21 cellular contexts compared by ENCODE assay signal in the genomic region with DNA sequence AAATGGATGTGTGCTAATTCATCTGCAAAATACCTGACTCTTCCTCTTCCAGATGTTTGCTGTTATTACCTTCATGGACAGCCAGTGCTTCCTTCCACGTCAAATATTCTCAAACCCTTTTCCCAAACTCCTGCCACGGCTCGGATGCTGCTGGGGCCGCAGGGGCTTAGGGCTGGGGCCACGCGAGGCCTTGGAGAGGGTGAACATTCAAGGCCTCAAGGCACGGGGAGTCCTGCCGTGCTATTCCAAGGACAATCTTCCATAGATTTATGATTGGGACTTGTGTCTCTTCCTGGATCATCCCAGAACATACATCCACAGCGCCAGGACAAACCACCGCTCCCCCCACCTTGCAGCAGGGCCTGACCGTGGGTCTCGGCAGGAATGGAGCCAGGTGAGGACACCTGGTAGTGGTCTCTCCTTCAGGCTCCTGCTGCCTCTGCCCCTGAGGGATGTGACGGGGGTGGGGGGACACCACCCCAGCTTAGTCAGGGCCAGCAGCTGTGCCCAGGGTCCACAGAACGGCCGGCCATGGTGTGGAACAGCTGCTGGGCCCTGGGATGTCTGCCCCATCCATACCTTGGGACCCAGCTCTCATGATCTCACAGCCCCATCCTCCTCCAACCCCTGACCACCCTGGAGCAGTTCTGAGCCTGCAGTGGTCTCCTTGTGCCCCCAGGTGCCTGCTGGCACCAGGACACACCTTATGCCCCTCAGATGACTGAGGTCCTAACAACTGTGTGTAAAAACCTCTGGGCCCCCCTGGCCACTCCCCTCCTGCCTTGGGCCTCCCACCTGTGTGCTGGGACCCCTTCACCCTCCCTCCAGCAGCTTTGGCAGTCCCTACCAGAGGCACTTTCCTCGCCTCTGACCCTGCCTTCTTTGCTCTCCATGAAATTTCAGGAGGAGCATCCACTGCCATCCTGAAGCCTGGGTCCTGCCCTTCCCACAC. TPM values are rescaled to one million over a fixed set of nuclear protein-coding genes. Genes with fewer than 3 reads are reported as not detected.
"Had no signal": no experiment of that assay in that cellular context is flagged by ENCODE, and none has a peak within 500 bp of the region (broad histone marks: within the 10 kb centered on the region; RNA-seq: fewer than 3 reads in every experiment).

No MANE protein-coding gene starts in this region.

- H3K4me1 ChIP-seq: adrenal gland, esophagus squamous epithelium, transverse colon had no signal

- H3K9me3 ChIP-seq: adrenal gland, esophagus squamous epithelium, ovary, transverse colon had no signal

- DNase-seq: activated CD4-positive, alpha-beta T cell treated with anti-CD3 and anti-CD28 coated beads for 48 hours; activated CD8-positive, alpha-beta memory T cell treated with anti-CD3 and anti-CD28 coated beads, Interleukin-2, amount 50 U/mL, for 48 hours; adrenal gland; effector CD4-positive, alpha-beta T cell; esophagus squamous epithelium; stimulated activated CD4-positive, alpha-beta T cell treated with anti-CD3 and anti-CD28 coated beads, Interleukin-2, amount 100 ng/mL, for 48 hours; stimulated activated naive CD4-positive, alpha-beta T cell; SW 1271; transverse colon had no signal

- H3K4me1 Mint-ChIP-seq: activated naive CD4-positive, alpha-beta T cell treated with anti-CD3 and anti-CD28 coated beads, Interleukin-2, amount 10 ng/mL, durations not matched to agents 7 days and 5 days; activated T-helper 17 cell treated with anti-CD3 and anti-CD28 coated beads, Interleukin-2, amount 50 U/mL, for 72 hours; neural crest cell had no signal

- H3K27me3 ChIP-seq: cardiac muscle cell, ovary, transverse colon had no signal

- H3K36me3 ChIP-seq: adrenal gland, cardiac muscle cell, esophagus squamous epithelium, ovary, transverse colon had no signal

- H3K36me3 Mint-ChIP-seq: activated naive CD4-positive, alpha-beta T cell treated with anti-CD3 and anti-CD28 coated beads, Interleukin-2, amount 10 ng/mL, durations not matched to agents 7 days and 5 days had no signal

- H3K27ac Mint-ChIP-seq: activated naive CD4-positive, alpha-beta T cell treated with anti-CD3 and anti-CD28 coated beads, Interleukin-2, amount 10 ng/mL, durations not matched to agents 7 days and 5 days; activated T-helper 17 cell treated with anti-CD3 and anti-CD28 coated beads, Interleukin-2, amount 50 U/mL, for 72 hours; WTC11 had no signal

- H3K27ac ChIP-seq: adrenal gland, cardiac muscle cell, esophagus squamous epithelium, ovary, transverse colon had no signal

- H3K4me3 ChIP-seq: adrenal gland, cardiac muscle cell, esophagus squamous epithelium, ovary, transverse colon had no signal

- ATAC-seq: activated T-helper 17 cell treated with anti-CD3 and anti-CD28 coated beads, Interleukin-2, amount 50 U/mL, for 72 hours; WTC11 had no signal

- H3K4me3 Mint-ChIP-seq: activated naive CD4-positive, alpha-beta T cell treated with anti-CD3 and anti-CD28 coated beads, Interleukin-2, amount 10 ng/mL, durations not matched to agents 7 days and 5 days; activated T-helper 17 cell treated with anti-CD3 and anti-CD28 coated beads, Interleukin-2, amount 50 U/mL, for 72 hours; neural crest cell; WTC11 had no signal

- FAIRE-seq: colon, endothelial cell of umbilical vein, TTC549 had no signal

- H3K9me3 Mint-ChIP-seq: activated naive CD4-positive, alpha-beta T cell treated with anti-CD3 and anti-CD28 coated beads, Interleukin-2, amount 10 ng/mL, durations not matched to agents 7 days and 5 days; activated T-helper 17 cell treated with anti-CD3 and anti-CD28 coated beads, Interleukin-2, amount 50 U/mL, for 72 hours; neural crest cell had no signal

RNA-seq across cellular contexts. Expression of a gene that starts 16.7 kb away (rescaled TPM):
- total RNA-seq: endothelial cell of umbilical vein, fibroblast of villous mesenchyme, lung microvascular endothelial cell, SK-MEL-5 had no signal
- polyA plus RNA-seq: endothelial cell of umbilical vein had no signal
